Comparison of ENCODE assay signal across 12 cellular contexts in the genomic region with DNA sequence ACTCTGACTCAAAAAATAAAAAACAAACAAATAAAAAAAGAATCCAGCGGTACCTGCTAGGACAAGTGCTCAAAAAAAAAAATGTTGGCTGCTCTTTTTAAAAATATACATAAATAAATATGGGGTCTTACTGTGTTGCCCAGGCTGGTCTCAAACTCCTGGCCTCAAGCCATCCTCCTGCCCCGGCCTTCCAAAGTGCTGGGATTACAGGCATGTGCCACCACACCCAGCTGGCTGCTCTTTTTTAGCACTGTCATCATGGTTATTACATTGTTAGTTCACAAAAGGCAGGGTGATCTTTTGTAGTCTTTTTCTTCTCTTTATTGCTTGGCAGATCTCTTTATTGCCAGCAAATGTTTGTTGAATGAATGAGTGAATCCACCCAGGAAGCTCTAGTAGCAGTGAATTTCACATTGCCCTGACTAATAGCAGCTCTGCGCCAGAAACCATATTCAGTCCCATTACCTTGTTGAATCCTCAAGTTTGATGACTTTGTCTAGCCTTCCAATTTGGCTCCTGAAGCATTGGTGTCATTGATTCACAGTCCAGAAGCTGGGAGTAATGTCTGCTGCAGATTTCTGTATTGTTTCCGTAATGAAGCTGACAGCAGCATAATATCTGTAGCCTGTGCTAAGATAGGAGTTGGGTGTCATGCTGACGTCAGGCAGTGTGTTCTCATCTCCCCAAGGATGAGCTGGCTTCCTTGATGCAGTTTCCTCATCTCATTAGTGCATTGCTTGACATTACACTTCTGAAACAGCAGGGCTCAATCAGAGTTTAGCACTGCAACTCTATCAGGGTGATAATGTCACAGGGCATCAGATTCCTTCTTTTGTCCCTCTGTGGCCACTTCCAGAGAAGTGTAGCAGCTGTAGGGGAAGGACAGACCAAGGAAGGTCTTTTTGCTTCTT.
DNase-seq lines count a peak whose midpoint lies in the region; ATAC-seq, FAIRE-seq and TF ChIP-seq lines count a peak whose summit lies in the region.
"Had no signal": no experiment of that assay in that cellular context is flagged by ENCODE, and none has a peak within 500 bp of the region (broad histone marks: within the 10 kb centered on the region; RNA-seq: fewer than 3 reads in every experiment).

No MANE protein-coding gene starts in this region.

- peaks cover 6% of the 10 kb centered on the region for H3K4me1 ChIP-seq in keratinocyte (ENCODE audit: control insufficient read depth, extremely low read depth, insufficient read depth, low read length)

- no peaks in the 10 kb centered on the region for H3K9me3 ChIP-seq in keratinocyte (ENCODE audit: control insufficient read depth, low read depth, low read length)

- H3K27ac ChIP-seq in keratinocyte (ENCODE audit: control insufficient read depth, insufficient read depth, low read length), result no peak overlapping the region
- H3K27ac ChIP-seq: C4-2B had no signal

- dilution Hi-C loops in keratinocyte (cut with MboI; ENCODE audit: extremely low pct_ligation_motif_present, low sequenced_read_pairs), result no loop called here

- no peaks in the 10 kb centered on the region for H3K9me1 ChIP-seq in keratinocyte (ENCODE audit: control insufficient read depth, extremely low read depth, insufficient read depth, low read length)

- no peak overlapping the region for H3K9ac ChIP-seq in keratinocyte (ENCODE audit: control insufficient read depth, extremely low read depth, insufficient read depth, low read length)

- H3K4me2 ChIP-seq in keratinocyte (ENCODE audit: control insufficient read depth, extremely low read depth, insufficient read depth, low read depth, low read length), result no peak overlapping the region

- no peak overlapping the region for H2AFZ ChIP-seq in keratinocyte (ENCODE audit: control insufficient read depth, low read length)

- H3K36me3 ChIP-seq in keratinocyte (ENCODE audit: control insufficient read depth in 2 of 2, extremely low read depth in 1 of 2, insufficient read depth in 2 of 2, low read length in 2 of 2), result no peaks in the 10 kb centered on the region

- H3K27me3 ChIP-seq in keratinocyte (ENCODE audit: control insufficient read depth, extremely low read depth, insufficient read depth, low read length), result peaks cover 5% of the 10 kb centered on the region

- in situ Hi-C loops in astrocyte of the spinal cord (cut with HindIII; ENCODE audit: low sequenced_read_pairs), result no loop called here

- peak; percentile 6 for DNase-seq in stimulated activated CD4-positive, alpha-beta T cell treated with anti-CD3 and anti-CD28 coated beads, Interleukin-15, amount 100 ng/mL, for 24 hours
- no peak for DNase-seq in stimulated activated CD4-positive, alpha-beta T cell treated with anti-CD3 and anti-CD28 coated beads, Interleukin-2, amount 100 ng/mL, for 48 hours
- DNase-seq in astrocyte of the spinal cord (ENCODE audit: low read depth, low spot score) (peak; percentile 36), keratinocyte (ENCODE audit: low read depth, low spot score) (peak; percentile 17), DMS53 treated with DMSO at 0.1 percent for 48 hours (lab: John Stamatoyannopoulos, UW; ENCODE audit: unreplicated experiment) (no peak), NCI-H1105 (lab: John Stamatoyannopoulos, UW) (no peak)
- DNase-seq: activated gamma-delta T cell, NCI-H1092 had no signal

- peak; percentile 86 for FAIRE-seq in keratinocyte (lab: Jason Lieb, UNC)

- H3K79me2 ChIP-seq in keratinocyte (ENCODE audit: control insufficient read depth, insufficient read depth, low read length), result no peaks in the 10 kb centered on the region

- H4K20me1 ChIP-seq in keratinocyte (ENCODE audit: control insufficient read depth, extremely low read depth, insufficient read depth, low read length), result no peaks in the 10 kb centered on the region

- ATAC-seq in GM21367 (IDR thresholded peaks at IDR 0.05; ENCODE audit: unreplicated experiment) (no peak), HG02798 (IDR thresholded peaks at IDR 0.05; ENCODE audit: poor library complexity, unreplicated experiment) (no peak)
- ATAC-seq: natural killer cell treated with Interleukin-12 subunit alpha and Interleukin-12 subunit beta and Interleukin-15 and Interleukin-18, amount 100 ng/mL, for 72 hours had no signal

- TF ChIP-seq CTCF in astrocyte of the spinal cord (IDR thresholded peaks at IDR 0.05; ENCODE audit: low read depth, low read length), result no peak
- TF ChIP-seq CTCF in keratinocyte (optimal IDR thresholded peaks at IDR 0.05 in 1 of 3, IDR thresholded peaks at IDR 0.05 in 1 of 3, conservative IDR thresholded peaks at IDR 0.05 in 1 of 3; ENCODE audit: extremely low read depth in 1 of 3, insufficient read depth in 2 of 3, low read length in 3 of 3), result peak in 2 of 3 experiments; percentile 7 to 18

- H3K4me3 ChIP-seq in astrocyte of the spinal cord (ENCODE audit: low read depth, low read length), result no peak overlapping the region
- H3K4me3 ChIP-seq in keratinocyte (ENCODE audit: control insufficient read depth in 2 of 3, extremely low read depth in 1 of 3, insufficient read depth in 2 of 3, low read depth in 1 of 3, low read length in 3 of 3), result no peak overlapping the region

Comparison
In these comparisons a context has a peak if more than half of its experiments do, and no peak if none do; other contexts are left out.
1. DNase-seq: peak in stimulated activated CD4-positive, alpha-beta T cell treated with anti-CD3 and anti-CD28 coated beads, Interleukin-15, amount 100 ng/mL, for 24 hours (single experiment), astrocyte of the spinal cord (single experiment) and keratinocyte (single experiment); none in stimulated activated CD4-positive, alpha-beta T cell treated with anti-CD3 and anti-CD28 coated beads, Interleukin-2, amount 100 ng/mL, for 48 hours (0 of 2), DMS53 treated with DMSO at 0.1 percent for 48 hours (single experiment) and NCI-H1105 (single experiment).